1 cellular context compared by ENCODE assay signal in the genomic region with DNA sequence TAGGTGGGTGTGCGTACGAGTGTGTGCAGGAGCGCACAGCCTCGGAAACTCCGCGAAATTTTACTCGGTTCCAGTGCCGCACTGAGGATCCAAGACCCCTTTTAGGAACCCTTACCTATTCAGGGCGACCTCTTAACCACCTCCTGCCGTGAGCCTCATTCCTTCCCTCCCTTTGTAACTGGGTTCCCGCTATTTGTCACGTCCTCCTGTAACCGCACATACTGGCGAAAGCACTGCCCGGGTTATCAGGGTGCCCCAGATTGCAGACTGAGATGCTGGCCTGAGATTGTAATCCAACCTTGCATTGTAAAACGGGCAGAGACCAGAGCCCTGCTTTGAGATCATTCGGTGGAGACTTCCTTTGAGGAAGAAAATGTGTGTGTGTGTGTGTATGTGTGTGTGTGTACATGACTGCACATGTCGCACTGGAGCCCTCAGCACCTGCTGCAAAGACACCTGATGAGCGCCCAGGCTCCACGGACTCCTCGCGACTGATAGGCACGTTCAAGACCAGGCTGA.
TF ChIP-seq lines count a peak whose summit lies in the region.

No MANE protein-coding gene starts in this region.

TF ChIP-seq in HepG2, 621 proteins besides CTCF, POLR2A, EP300 and RAD21 (continued from another document):
- TF ChIP-seq HNRNPUL1 (IDR thresholded peaks at IDR 0.05; ENCODE audit: low read depth, low read length) (no peak), ZNF20 (CRISPR knock-in tag; IDR thresholded peaks at IDR 0.05) (no peak), ZNF33B (CRISPR knock-in tag; IDR thresholded peaks at IDR 0.05) (0 out of 2 replicates have a peak, but pooled peaks have one; percentile 4), ZNF501 (CRISPR knock-in tag; IDR thresholded peaks at IDR 0.05) (0 out of 2 replicates have a peak, but pooled peaks have one; percentile 7), MTF2 (CRISPR knock-in tag; IDR thresholded peaks at IDR 0.05; ENCODE audit: borderline replicate concordance) (no peak)
- TF ChIP-seq, protein P1, sequence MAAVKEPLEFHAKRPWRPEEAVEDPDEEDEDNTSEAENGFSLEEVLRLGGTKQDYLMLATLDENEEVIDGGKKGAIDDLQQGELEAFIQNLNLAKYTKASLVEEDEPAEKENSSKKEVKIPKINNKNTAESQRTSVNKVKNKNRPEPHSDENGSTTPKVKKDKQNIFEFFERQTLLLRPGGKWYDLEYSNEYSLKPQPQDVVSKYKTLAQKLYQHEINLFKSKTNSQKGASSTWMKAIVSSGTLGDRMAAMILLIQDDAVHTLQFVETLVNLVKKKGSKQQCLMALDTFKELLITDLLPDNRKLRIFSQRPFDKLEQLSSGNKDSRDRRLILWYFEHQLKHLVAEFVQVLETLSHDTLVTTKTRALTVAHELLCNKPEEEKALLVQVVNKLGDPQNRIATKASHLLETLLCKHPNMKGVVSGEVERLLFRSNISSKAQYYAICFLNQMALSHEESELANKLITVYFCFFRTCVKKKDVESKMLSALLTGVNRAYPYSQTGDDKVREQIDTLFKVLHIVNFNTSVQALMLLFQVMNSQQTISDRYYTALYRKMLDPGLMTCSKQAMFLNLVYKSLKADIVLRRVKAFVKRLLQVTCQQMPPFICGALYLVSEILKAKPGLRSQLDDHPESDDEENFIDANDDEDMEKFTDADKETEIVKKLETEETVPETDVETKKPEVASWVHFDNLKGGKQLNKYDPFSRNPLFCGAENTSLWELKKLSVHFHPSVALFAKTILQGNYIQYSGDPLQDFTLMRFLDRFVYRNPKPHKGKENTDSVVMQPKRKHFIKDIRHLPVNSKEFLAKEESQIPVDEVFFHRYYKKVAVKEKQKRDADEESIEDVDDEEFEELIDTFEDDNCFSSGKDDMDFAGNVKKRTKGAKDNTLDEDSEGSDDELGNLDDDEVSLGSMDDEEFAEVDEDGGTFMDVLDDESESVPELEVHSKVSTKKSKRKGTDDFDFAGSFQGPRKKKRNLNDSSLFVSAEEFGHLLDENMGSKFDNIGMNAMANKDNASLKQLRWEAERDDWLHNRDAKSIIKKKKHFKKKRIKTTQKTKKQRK (IDR thresholded peaks at IDR 0.05; ENCODE audit: low read length), result no peak
